Comparison of ENCODE assay signal across 8 cellular contexts in genomic region chr1:113389953-113390834, GRCh38. TPM values are rescaled to one million over a fixed set of nuclear protein-coding genes. Genes with fewer than 3 reads are reported as not detected.
DNase-seq lines count a peak whose midpoint lies in the region; ATAC-seq and TF ChIP-seq lines count a peak whose summit lies in the region.

MAGI3 (plus strand) TSS chr1:113390515; CDS start chr1:113391034, 519 bp downstream.

- peak within 1 kb of the TSS; percentile 71 for H3K4me2 ChIP-seq in DOHH2 (ENCODE audit: low read length)

- H3K27ac Mint-ChIP-seq in nephron = peak within 1 kb of the TSS; percentile 53 to 87 (median 71)

- peak within 1 kb of the TSS; percentile 21; the same call in 1 of the 2 replicates for H3K27ac ChIP-seq in DOHH2 (ENCODE audit: low read depth, low read length)

- 0 out of 2 replicates have a peak, but pooled peaks have one; percentile 30 for TF ChIP-seq POLR2A in Raji (IDR thresholded peaks at IDR 0.05; ENCODE audit: insufficient read depth, low read depth, low read length)

- H3K27me3 Mint-ChIP-seq in nephron (ENCODE audit: low read depth) = no peaks in the 10 kb centered on the region

- H3K4me3 Mint-ChIP-seq in nephron = peak within 1 kb of the TSS; percentile 84 to 88 (median 87)

- H3K27me3 ChIP-seq in DOHH2 (ENCODE audit: control insufficient read depth, low read length) = peaks cover 32% of the 10 kb centered on the region

- no peaks in the 10 kb centered on the region for H3K9me2 ChIP-seq in DOHH2 (replicated peaks; ENCODE audit: control insufficient read depth, low read length)

- H3K36me3 ChIP-seq in DOHH2 (ENCODE audit: control insufficient read depth, low read length) = no peaks in the 10 kb centered on the region

- peaks cover 24% of the 10 kb centered on the region for H3K4me1 ChIP-seq in DOHH2 (ENCODE audit: control insufficient read depth, low read length)

- H3K4me1 Mint-ChIP-seq in nephron = peaks cover 28% of the 10 kb centered on the region

- no peaks in the 10 kb centered on the region for H3K36me3 Mint-ChIP-seq in nephron (ENCODE audit: low read depth)

- TF ChIP-seq CTCF in DOHH2 (IDR thresholded peaks at IDR 0.05; ENCODE audit: low read depth, low read length, poor library complexity, severe bottlenecking) = no peak
- TF ChIP-seq CTCF in fibroblast of the aortic adventitia (IDR thresholded peaks at IDR 0.05; ENCODE audit: insufficient read depth, low read length) = peak; percentile 3
- TF ChIP-seq CTCF in nephron (IDR thresholded peaks at IDR 0.05; ENCODE audit: unreplicated experiment in 3 of 3) = no peak

- no peaks in the 10 kb centered on the region for H3K9me3 Mint-ChIP-seq in nephron

- no peaks in the 10 kb centered on the region for H3K9me3 ChIP-seq in DOHH2 (ENCODE audit: control insufficient read depth, insufficient read depth, low read length)

- peak; percentile 98 for ATAC-seq in stimulated activated naive CD8-positive, alpha-beta T cell treated with anti-CD3 and anti-CD28 coated beads, Interleukin-15, Interleukin-2, amounts not matched to agents 100 U/mL and 50 U/mL, for 24 hours

- no peaks in the 10 kb centered on the region for H4K20me1 ChIP-seq in DOHH2 (ENCODE audit: control insufficient read depth, insufficient read depth, low read depth, low read length)

- H3K4me3 ChIP-seq in DOHH2 (ENCODE audit: low read length) (peak within 1 kb of the TSS; percentile 85), fibroblast of the aortic adventitia (ENCODE audit: low read depth, low read length) (peak within 1 kb of the TSS; percentile 94)

- no peaks in the 10 kb centered on the region for H3K79me2 ChIP-seq in DOHH2 (ENCODE audit: control insufficient read depth, low read length)

- peak; percentile 95 for DNase-seq in H4 (ENCODE audit: low spot score)
- DNase-seq in LoVo (ENCODE audit: low spot score) = peak; percentile 97
- DNase-seq in activated effector memory CD4-positive, alpha-beta T cell treated with anti-CD3 and anti-CD28 coated beads, Interleukin-2, amount 50 U/mL, for 16 hours = peak; percentile 98
- peak; percentile 98 for DNase-seq in fibroblast of the aortic adventitia (ENCODE audit: low read depth)
- peak; percentile 95 for DNase-seq in stimulated activated naive CD8-positive, alpha-beta T cell treated with anti-CD3 and anti-CD28 coated beads, Interleukin-15, Interleukin-2, amounts not matched to agents 100 U/mL and 50 U/mL, for 24 hours

- peaks cover 2% of the 10 kb centered on the region; the same call in 1 of the 2 replicates for H3F3A ChIP-seq in DOHH2 (ENCODE audit: control insufficient read depth, insufficient read depth)

RNA-seq across cellular contexts. Expression of gene MAGI3, which starts in this region (rescaled TPM):
- 3.0 and 4.1 TPM in 2 replicates for total RNA-seq in H4 (2014; rRNA removed; shearing (Covaris generic))
- 8.3 and 16.1 TPM in 2 replicates for total RNA-seq in fibroblast of the aortic adventitia (ENCODE audit: low replicate concordance)

Comparison
In these comparisons a context has a peak if more than half of its experiments do, and no peak if none do; other contexts are left out.
1. Peak in every context shown above with its lines: DNase-seq, ATAC-seq, H3K4me3 ChIP-seq and H3K27ac ChIP-seq.